31 cellular contexts compared by ENCODE assay signal in the genomic region with DNA sequence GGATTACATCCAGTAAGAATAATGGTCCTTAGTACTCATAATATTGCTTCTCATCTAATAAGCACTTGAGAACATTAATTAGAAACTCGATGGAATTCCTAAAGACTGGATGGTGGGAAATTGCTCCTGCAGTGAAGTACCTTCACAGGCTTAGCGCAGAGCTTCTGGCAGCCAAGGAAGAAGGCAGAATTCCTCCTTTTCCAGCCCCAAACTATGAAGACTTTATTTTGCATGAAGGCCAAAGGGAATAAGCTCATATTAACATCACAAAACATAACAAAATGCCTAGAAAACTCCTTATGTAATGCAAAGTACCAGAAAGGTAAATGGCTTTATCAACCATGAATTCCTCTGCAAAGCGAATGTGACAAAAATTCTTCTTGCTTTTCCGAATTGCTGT.
"Had no signal": no experiment of that assay in that cellular context is flagged by ENCODE, and none has a peak within 500 bp of the region (broad histone marks: within the 10 kb centered on the region; RNA-seq: fewer than 3 reads in every experiment).

No MANE protein-coding gene starts in this region.

- H3K9me3 ChIP-seq: esophagus muscularis mucosa, heart left ventricle, left lung, sigmoid colon, uterus had no signal

- H3K4me1 ChIP-seq: foreskin keratinocyte, left lung, uterus had no signal

- DNase-seq: activated CD4-positive, alpha-beta T cell treated with anti-CD3 and anti-CD28 coated beads, Interleukin-2, amount 10 ng/mL, durations not matched to agents 7 days and 5 days; activated CD4-positive, CD25-positive, alpha-beta regulatory T cell treated with anti-CD3 and anti-CD28 coated beads, Interleukin-2, amount 50 U/mL, for 72 hours; activated CD8-positive, alpha-beta T cell treated with anti-CD3 and anti-CD28 coated beads for 36 hours; activated gamma-delta T cell treated with Interleukin-2 at 50 U/mL for 16 hours; activated naive CD4-positive, alpha-beta T cell treated with anti-CD3 and anti-CD28 coated beads, Interleukin-2, amount 50 U/mL, for 16 hours; activated T-cell treated with anti-CD3 and anti-CD28 coated beads, Interleukin-2, amount 50 U/mL, for 4 hours; amniotic stem cell; caudate nucleus; foreskin keratinocyte; heart left ventricle; kidney glomerular epithelial cell; left lung; mesendoderm; natural killer cell; sigmoid colon; small intestine; stimulated activated CD4-positive, alpha-beta T cell treated with anti-CD3 and anti-CD28 coated beads, Interleukin-1b, Interleukin-23, amount 100 ng/mL, for 48 hours; stimulated activated CD4-positive, alpha-beta T cell treated with anti-CD3 and anti-CD28 coated beads, Interleukin-4, amount 100 ng/mL, for 4 hours; stimulated activated CD8-positive, alpha-beta memory T cell treated with anti-CD3 and anti-CD28 coated beads, Interleukin-4, amount 100 ng/mL, for 48 hours; stimulated activated naive CD8-positive, alpha-beta T cell treated with anti-CD3 and anti-CD28 coated beads, Interleukin-15, amount 100 ng/mL, for 72 hours; substantia nigra; T-helper 17 cell; T1000; uterus; WERI-Rb-1 had no signal

- H3K4me3 Mint-ChIP-seq: activated CD4-positive, alpha-beta T cell treated with anti-CD3 and anti-CD28 coated beads, Interleukin-2, amount 10 ng/mL, durations not matched to agents 7 days and 5 days; activated CD8-positive, alpha-beta T cell treated with anti-CD3 and anti-CD28 coated beads for 36 hours; activated T-cell treated with anti-CD3 and anti-CD28 coated beads, Interleukin-2, amount 50 U/mL, for 4 hours; activated T-helper 17 cell treated with anti-CD3 and anti-CD28 coated beads, Interleukin-2, amount 50 U/mL, for 72 hours; natural killer cell; stimulated activated memory B cell treated with anti-CD40 and anti-IgM and Interleukin-4, amounts not matched to agents 10 μg/mL and 1 μg/mL and 100 μg/mL, for 72 hours; stimulated activated naive CD8-positive, alpha-beta T cell treated with anti-CD3 and anti-CD28 coated beads, Interleukin-15, amount 100 ng/mL, for 72 hours; T-helper 17 cell; type B pancreatic cell had no signal

- H3K36me3 ChIP-seq: left lung, uterus, WERI-Rb-1 had no signal

- H3K4me1 Mint-ChIP-seq: activated T-helper 17 cell treated with anti-CD3 and anti-CD28 coated beads, Interleukin-2, amount 50 U/mL, for 72 hours; stimulated activated memory B cell treated with anti-CD40 and anti-IgM and Interleukin-4, amounts not matched to agents 10 μg/mL and 1 μg/mL and 100 μg/mL, for 72 hours; stimulated activated naive CD8-positive, alpha-beta T cell treated with anti-CD3 and anti-CD28 coated beads, Interleukin-15, amount 100 ng/mL, for 72 hours; T-helper 17 cell had no signal

- H3K27me3 Mint-ChIP-seq: activated CD4-positive, alpha-beta T cell treated with anti-CD3 and anti-CD28 coated beads, Interleukin-2, amount 10 ng/mL, durations not matched to agents 7 days and 5 days; activated CD8-positive, alpha-beta T cell treated with anti-CD3 and anti-CD28 coated beads for 36 hours; activated T-helper 17 cell treated with anti-CD3 and anti-CD28 coated beads, Interleukin-2, amount 50 U/mL, for 72 hours; stimulated activated memory B cell treated with anti-CD40 and anti-IgM and Interleukin-4, amounts not matched to agents 10 μg/mL and 1 μg/mL and 100 μg/mL, for 72 hours; stimulated activated naive CD8-positive, alpha-beta T cell treated with anti-CD3 and anti-CD28 coated beads, Interleukin-15, amount 100 ng/mL, for 72 hours; T-helper 17 cell; type B pancreatic cell had no signal

- H3K4me3 ChIP-seq: esophagus muscularis mucosa, heart left ventricle, left lung, lung, sigmoid colon, uterus had no signal

- H3K9me3 Mint-ChIP-seq: activated CD4-positive, alpha-beta T cell treated with anti-CD3 and anti-CD28 coated beads, Interleukin-2, amount 10 ng/mL, durations not matched to agents 7 days and 5 days; activated CD8-positive, alpha-beta T cell treated with anti-CD3 and anti-CD28 coated beads for 36 hours; activated T-cell treated with anti-CD3 and anti-CD28 coated beads, Interleukin-2, amount 50 U/mL, for 4 hours; activated T-helper 17 cell treated with anti-CD3 and anti-CD28 coated beads, Interleukin-2, amount 50 U/mL, for 72 hours; natural killer cell; stimulated activated memory B cell treated with anti-CD40 and anti-IgM and Interleukin-4, amounts not matched to agents 10 μg/mL and 1 μg/mL and 100 μg/mL, for 72 hours; stimulated activated naive CD8-positive, alpha-beta T cell treated with anti-CD3 and anti-CD28 coated beads, Interleukin-15, amount 100 ng/mL, for 72 hours; type B pancreatic cell had no signal

- H3K36me3 Mint-ChIP-seq: natural killer cell; stimulated activated memory B cell treated with anti-CD40 and anti-IgM and Interleukin-4, amounts not matched to agents 10 μg/mL and 1 μg/mL and 100 μg/mL, for 72 hours; type B pancreatic cell had no signal

- H3K27ac Mint-ChIP-seq: activated CD4-positive, alpha-beta T cell treated with anti-CD3 and anti-CD28 coated beads, Interleukin-2, amount 10 ng/mL, durations not matched to agents 7 days and 5 days; activated CD8-positive, alpha-beta T cell treated with anti-CD3 and anti-CD28 coated beads for 36 hours; activated T-helper 17 cell treated with anti-CD3 and anti-CD28 coated beads, Interleukin-2, amount 50 U/mL, for 72 hours; natural killer cell; stimulated activated memory B cell treated with anti-CD40 and anti-IgM and Interleukin-4, amounts not matched to agents 10 μg/mL and 1 μg/mL and 100 μg/mL, for 72 hours; stimulated activated naive CD8-positive, alpha-beta T cell treated with anti-CD3 and anti-CD28 coated beads, Interleukin-15, amount 100 ng/mL, for 72 hours; T-helper 17 cell; type B pancreatic cell had no signal

- H3K27me3 ChIP-seq: esophagus muscularis mucosa, foreskin keratinocyte, heart left ventricle, left lung, sigmoid colon, uterus had no signal

- H3K27ac ChIP-seq: esophagus muscularis mucosa, foreskin keratinocyte, heart left ventricle, left lung, sigmoid colon, uterus, WERI-Rb-1 had no signal

- ATAC-seq: activated CD8-positive, alpha-beta T cell treated with anti-CD3 and anti-CD28 coated beads for 36 hours; activated T-cell treated with anti-CD3 and anti-CD28 coated beads, Interleukin-2, amount 50 U/mL, for 4 hours; activated T-helper 17 cell treated with anti-CD3 and anti-CD28 coated beads, Interleukin-2, amount 50 U/mL, for 72 hours; foreskin keratinocyte; heart left ventricle; left lung; natural killer cell; stimulated activated memory B cell treated with anti-CD40 and anti-IgM and Interleukin-4, amounts not matched to agents 10 μg/mL and 1 μg/mL and 100 μg/mL, for 72 hours; stimulated activated naive CD8-positive, alpha-beta T cell treated with anti-CD3 and anti-CD28 coated beads, Interleukin-15, amount 100 ng/mL, for 72 hours; T-helper 17 cell had no signal

- FAIRE-seq: astrocyte, small intestine had no signal
